Comparison of ENCODE assay signal across 8 cellular contexts in the genomic region with DNA sequence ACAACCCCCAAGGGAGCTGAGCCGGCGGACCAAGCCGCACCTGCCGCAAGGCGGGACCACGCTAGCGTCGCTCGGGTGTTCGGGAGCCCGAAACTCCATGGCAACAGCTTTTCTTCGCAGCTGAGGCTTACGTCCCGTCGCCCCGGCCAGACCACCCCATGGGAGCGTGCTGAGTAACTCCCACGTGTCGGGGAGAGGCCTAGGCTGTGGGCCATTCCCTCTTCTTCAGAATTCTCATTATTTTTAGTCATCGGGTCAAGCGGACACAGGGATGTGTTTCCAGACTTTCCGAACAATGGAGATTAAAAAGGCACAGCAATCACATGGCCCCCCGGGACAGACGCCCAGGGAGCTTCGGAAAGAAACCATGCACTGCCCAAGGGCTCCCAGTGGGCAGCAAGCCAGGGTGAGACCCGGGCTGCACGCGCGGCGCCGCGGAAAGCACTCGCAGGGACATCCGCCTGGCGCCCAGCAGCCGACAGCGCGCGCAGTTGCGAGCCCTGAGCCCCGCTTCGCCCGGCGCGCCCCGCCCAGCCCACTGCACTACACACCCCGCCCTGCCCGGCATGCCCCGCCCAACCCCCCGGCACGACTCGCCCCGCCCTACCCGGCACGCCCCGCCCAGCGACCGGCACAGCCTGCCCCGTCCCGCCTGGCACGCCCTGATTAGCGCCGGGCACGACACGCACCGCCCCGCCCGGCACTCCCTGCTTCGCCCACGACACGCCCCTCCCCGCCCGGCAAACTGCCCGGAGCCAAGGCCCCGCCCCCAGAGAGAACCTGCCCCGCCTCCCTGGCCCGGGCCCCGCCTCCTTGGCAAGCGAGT. TPM values are rescaled to one million over a fixed set of nuclear protein-coding genes. Genes with fewer than 3 reads are reported as not detected.
DNase-seq lines count a peak whose midpoint lies in the region; ATAC-seq lines count a peak whose summit lies in the region.

No MANE protein-coding gene starts in this region.

- no peaks in the 10 kb centered on the region for H3K27me3 ChIP-seq in muscle layer of duodenum (ENCODE audit: low read depth, low read length)

- H3K27me3 Mint-ChIP-seq in IgD-negative memory B cell, result no peaks in the 10 kb centered on the region

- DNase-seq in DMS153 treated with DMSO at 0.1 percent for 48 hours (lab: John Stamatoyannopoulos, UW; ENCODE audit: unreplicated experiment) (peak; percentile 92), OCI-M1 (lab: John Stamatoyannopoulos, UW) (peak; percentile 92)
- peak; percentile 100 for DNase-seq in activated T-cell treated with anti-CD3 and anti-CD28 coated beads, Interleukin-2, amount 50 U/mL, for 1 hour
- DNase-seq in stimulated activated CD8-positive, alpha-beta memory T cell treated with anti-CD3 and anti-CD28 coated beads, Interleukin-7, amount 100 ng/mL, for 24 hours (ENCODE audit: low read depth), result peak; percentile 99

- H3K36me3 ChIP-seq in muscle layer of duodenum (ENCODE audit: control insufficient read depth in 1 of 2, insufficient read depth in 2 of 2, low read length in 2 of 2), result peaks cover 0 to 3% of the 10 kb centered on the region in 2 donors

- H3K36me3 Mint-ChIP-seq in IgD-negative memory B cell, result no peaks in the 10 kb centered on the region

- H3K9me3 ChIP-seq in muscle layer of duodenum (ENCODE audit: control insufficient read depth in 1 of 2, low read length in 2 of 2), result no peaks in the 10 kb centered on the region

- peak overlapping the region; percentile 88 to 98 (median 96) for H3K4me3 Mint-ChIP-seq in IgD-negative memory B cell

- peak overlapping the region; percentile 47 to 92 (median 89) for H3K27ac Mint-ChIP-seq in IgD-negative memory B cell

- peaks cover 2 to 7% (median 7%) of the 10 kb centered on the region in 3 donors for H3K4me1 Mint-ChIP-seq in IgD-negative memory B cell

- H3K27ac ChIP-seq in muscle layer of duodenum (ENCODE audit: low read length), result peak overlapping the region; percentile 16

- H3K4me1 ChIP-seq in muscle layer of duodenum (ENCODE audit: control insufficient read depth in 1 of 2, insufficient read depth in 2 of 2, low read length in 2 of 2), result peaks cover 0 to 5% of the 10 kb centered on the region in 2 donors

- no peaks in the 10 kb centered on the region for H3K9me3 Mint-ChIP-seq in IgD-negative memory B cell

- peak overlapping the region; percentile 70 to 76 for H3K4me3 ChIP-seq in muscle layer of duodenum (ENCODE audit: low read depth in 1 of 2, low read length in 2 of 2)

- ATAC-seq in GM21576 (IDR thresholded peaks at IDR 0.05; ENCODE audit: unreplicated experiment), result peak; percentile 91
- ATAC-seq in esophagus mucosa, result peak; percentile 99

RNA-seq across cellular contexts. Expression of gene AK7, which starts 0.4 kb away (rescaled TPM):
- polyA plus RNA-seq in IgD-negative memory B cell, result not detected
- 2.7 TPM for total RNA-seq in esophagus mucosa

RNA-seq across cellular contexts. Expression of gene GSKIP, which starts 28.2 kb away (rescaled TPM):
- 23.7 TPM for polyA plus RNA-seq in IgD-negative memory B cell
- 41.8 TPM for total RNA-seq in esophagus mucosa

RNA-seq across cellular contexts. Expression of gene ATG2B, which starts 28.4 kb away (rescaled TPM):
- 1.9 TPM for polyA plus RNA-seq in IgD-negative memory B cell
- 13.8 TPM for total RNA-seq in esophagus mucosa

Comparison
In these comparisons a context has a peak if more than half of its experiments do, and no peak if none do; other contexts are left out.
1. Peak in every context shown above with its lines: DNase-seq, ATAC-seq, H3K4me3 ChIP-seq and H3K27ac ChIP-seq.